Comparison of ENCODE assay signal across 28 cellular contexts in genomic region chr7:10312942-10313341, GRCh38.
"Had no signal": no experiment of that assay in that cellular context is flagged by ENCODE, and none has a peak within 500 bp of the region (broad histone marks: within the 10 kb centered on the region; RNA-seq: fewer than 3 reads in every experiment).

No MANE protein-coding gene starts in this region.

- H3K4me1 ChIP-seq: neural progenitor cell, parathyroid adenoma, psoas muscle, spleen, suprapubic skin, testis, tibial artery, transverse colon, upper lobe of right lung, uterus had no signal

- DNase-seq: natural killer cell; occipital lobe; ovary; posterior cingulate gyrus; psoas muscle; right cardiac atrium; spleen; stimulated activated CD4-positive, alpha-beta T cell treated with anti-CD3 and anti-CD28 coated beads, Interleukin-12 subunit alpha, Interleukin-12 subunit beta, amount 100 ng/mL, for 4 hours; stimulated activated CD4-positive, alpha-beta T cell treated with anti-CD3 and anti-CD28 coated beads, Interleukin-1b, Interleukin-23, amount 100 ng/mL, for 48 hours; stimulated activated CD4-positive, alpha-beta T cell treated with anti-CD3 and anti-CD28 coated beads, Interleukin-4, amount 100 ng/mL, for 1 hour; stimulated activated CD4-positive, alpha-beta T cell treated with anti-CD3 and anti-CD28 coated beads, Interleukin-4, amount 100 ng/mL, for 4 hours; stimulated activated CD8-positive, alpha-beta memory T cell treated with anti-CD3 and anti-CD28 coated beads, Interleukin-4, amount 100 ng/mL, for 48 hours; stimulated activated naive CD4-positive, alpha-beta T cell; stimulated activated naive CD8-positive, alpha-beta T cell treated with anti-CD3 and anti-CD28 coated beads, Interleukin-15, amount 100 ng/mL, for 72 hours; stimulated activated naive CD8-positive, alpha-beta T cell treated with anti-CD3 and anti-CD28 coated beads, Interleukin-15, Interleukin-2, amounts not matched to agents 100 U/mL and 50 U/mL, for 24 hours; substantia nigra; testis; tibial artery; transverse colon; upper lobe of right lung; uterus had no signal

- H2AFZ ChIP-seq: neural progenitor cell, parathyroid adenoma had no signal

- H3K27ac ChIP-seq: neural progenitor cell, ovary, parathyroid adenoma, psoas muscle, skin epidermis, spleen, suprapubic skin, testis, tibial artery, transverse colon, upper lobe of right lung, uterus had no signal

- ATAC-seq: natural killer cell; psoas muscle; right cardiac atrium; sciatic nerve; stimulated activated memory B cell treated with anti-CD40 and anti-IgM and Interleukin-4, amounts not matched to agents 10 μg/mL and 1 μg/mL and 100 μg/mL, for 72 hours; stimulated activated naive CD8-positive, alpha-beta T cell treated with anti-CD3 and anti-CD28 coated beads, Interleukin-15, amount 100 ng/mL, for 72 hours; stimulated activated naive CD8-positive, alpha-beta T cell treated with anti-CD3 and anti-CD28 coated beads, Interleukin-15, Interleukin-2, amounts not matched to agents 100 U/mL and 50 U/mL, for 24 hours; upper lobe of right lung had no signal

- H3K9me3 ChIP-seq: ovary, psoas muscle, suprapubic skin, testis, tibial artery, upper lobe of right lung, uterus had no signal

- H3K9ac ChIP-seq: neural progenitor cell, parathyroid adenoma had no signal

- H3K4me2 ChIP-seq: neural progenitor cell, smooth muscle cell had no signal

- H3K79me2 ChIP-seq: parathyroid adenoma had no signal

- H3K27me3 ChIP-seq: neural progenitor cell, ovary, spleen, suprapubic skin, testis, tibial artery, transverse colon, upper lobe of right lung, uterus had no signal

- H3K4me3 ChIP-seq: neural progenitor cell, ovary, psoas muscle, skin epidermis, smooth muscle cell, spleen, suprapubic skin, testis, tibial artery, transverse colon, upper lobe of right lung, uterus had no signal

- H3K36me3 ChIP-seq: neural progenitor cell, ovary, spleen, suprapubic skin, tibial artery, transverse colon, upper lobe of right lung, uterus had no signal
